In genomic region chr18:40208951-40209350, GRCh38 we compare ENCODE assay signal across 1 cellular context.
TF ChIP-seq lines count a peak whose summit lies in the region.

No MANE protein-coding gene starts in this region.

TF ChIP-seq in GM23338, 12 proteins besides CTCF, POLR2A, EP300 and RAD21 (continued from another document):
- TF ChIP-seq, protein P1, sequence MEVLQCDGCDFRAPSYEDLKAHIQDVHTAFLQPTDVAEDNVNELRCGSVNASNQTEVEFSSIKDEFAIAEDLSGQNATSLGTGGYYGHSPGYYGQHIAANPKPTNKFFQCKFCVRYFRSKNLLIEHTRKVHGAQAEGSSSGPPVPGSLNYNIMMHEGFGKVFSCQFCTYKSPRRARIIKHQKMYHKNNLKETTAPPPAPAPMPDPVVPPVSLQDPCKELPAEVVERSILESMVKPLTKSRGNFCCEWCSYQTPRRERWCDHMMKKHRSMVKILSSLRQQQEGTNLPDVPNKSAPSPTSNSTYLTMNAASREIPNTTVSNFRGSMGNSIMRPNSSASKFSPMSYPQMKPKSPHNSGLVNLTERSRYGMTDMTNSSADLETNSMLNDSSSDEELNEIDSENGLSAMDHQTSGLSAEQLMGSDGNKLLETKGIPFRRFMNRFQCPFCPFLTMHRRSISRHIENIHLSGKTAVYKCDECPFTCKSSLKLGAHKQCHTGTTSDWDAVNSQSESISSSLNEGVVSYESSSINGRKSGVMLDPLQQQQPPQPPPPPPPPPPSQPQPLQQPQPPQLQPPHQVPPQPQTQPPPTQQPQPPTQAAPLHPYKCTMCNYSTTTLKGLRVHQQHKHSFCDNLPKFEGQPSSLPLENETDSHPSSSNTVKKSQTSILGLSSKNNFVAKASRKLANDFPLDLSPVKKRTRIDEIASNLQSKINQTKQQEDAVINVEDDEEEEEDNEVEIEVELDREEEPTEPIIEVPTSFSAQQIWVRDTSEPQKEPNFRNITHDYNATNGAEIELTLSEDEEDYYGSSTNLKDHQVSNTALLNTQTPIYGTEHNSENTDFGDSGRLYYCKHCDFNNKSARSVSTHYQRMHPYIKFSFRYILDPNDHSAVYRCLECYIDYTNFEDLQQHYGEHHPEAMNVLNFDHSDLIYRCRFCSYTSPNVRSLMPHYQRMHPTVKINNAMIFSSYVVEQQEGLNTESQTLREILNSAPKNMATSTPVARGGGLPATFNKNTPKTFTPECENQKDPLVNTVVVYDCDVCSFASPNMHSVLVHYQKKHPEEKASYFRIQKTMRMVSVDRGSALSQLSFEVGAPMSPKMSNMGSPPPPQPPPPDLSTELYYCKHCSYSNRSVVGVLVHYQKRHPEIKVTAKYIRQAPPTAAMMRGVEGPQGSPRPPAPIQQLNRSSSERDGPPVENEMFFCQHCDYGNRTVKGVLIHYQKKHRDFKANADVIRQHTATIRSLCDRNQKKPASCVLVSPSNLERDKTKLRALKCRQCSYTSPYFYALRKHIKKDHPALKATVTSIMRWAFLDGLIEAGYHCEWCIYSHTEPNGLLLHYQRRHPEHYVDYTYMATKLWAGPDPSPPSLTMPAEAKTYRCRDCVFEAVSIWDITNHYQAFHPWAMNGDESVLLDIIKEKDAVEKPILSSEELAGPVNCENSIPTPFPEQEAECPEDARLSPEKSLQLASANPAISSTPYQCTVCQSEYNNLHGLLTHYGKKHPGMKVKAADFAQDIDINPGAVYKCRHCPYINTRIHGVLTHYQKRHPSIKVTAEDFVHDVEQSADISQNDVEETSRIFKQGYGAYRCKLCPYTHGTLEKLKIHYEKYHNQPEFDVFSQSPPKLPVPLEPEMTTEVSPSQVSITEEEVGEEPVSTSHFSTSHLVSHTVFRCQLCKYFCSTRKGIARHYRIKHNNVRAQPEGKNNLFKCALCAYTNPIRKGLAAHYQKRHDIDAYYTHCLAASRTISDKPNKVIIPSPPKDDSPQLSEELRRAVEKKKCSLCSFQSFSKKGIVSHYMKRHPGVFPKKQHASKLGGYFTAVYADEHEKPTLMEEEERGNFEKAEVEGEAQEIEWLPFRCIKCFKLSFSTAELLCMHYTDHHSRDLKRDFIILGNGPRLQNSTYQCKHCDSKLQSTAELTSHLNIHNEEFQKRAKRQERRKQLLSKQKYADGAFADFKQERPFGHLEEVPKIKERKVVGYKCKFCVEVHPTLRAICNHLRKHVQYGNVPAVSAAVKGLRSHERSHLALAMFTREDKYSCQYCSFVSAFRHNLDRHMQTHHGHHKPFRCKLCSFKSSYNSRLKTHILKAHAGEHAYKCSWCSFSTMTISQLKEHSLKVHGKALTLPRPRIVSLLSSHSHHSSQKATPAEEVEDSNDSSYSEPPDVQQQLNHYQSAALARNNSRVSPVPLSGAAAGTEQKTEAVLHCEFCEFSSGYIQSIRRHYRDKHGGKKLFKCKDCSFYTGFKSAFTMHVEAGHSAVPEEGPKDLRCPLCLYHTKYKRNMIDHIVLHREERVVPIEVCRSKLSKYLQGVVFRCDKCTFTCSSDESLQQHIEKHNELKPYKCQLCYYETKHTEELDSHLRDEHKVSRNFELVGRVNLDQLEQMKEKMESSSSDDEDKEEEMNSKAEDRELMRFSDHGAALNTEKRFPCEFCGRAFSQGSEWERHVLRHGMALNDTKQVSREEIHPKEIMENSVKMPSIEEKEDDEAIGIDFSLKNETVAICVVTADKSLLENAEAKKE (CRISPR knock-in tag; IDR thresholded peaks at IDR 0.05), result no peak
- TF ChIP-seq NANOG (IDR thresholded peaks at IDR 0.05; ENCODE audit: borderline replicate concordance) (no peak), ZNF114 (CRISPR knock-in tag; IDR thresholded peaks at IDR 0.05) (no peak)
